In the genomic region with DNA sequence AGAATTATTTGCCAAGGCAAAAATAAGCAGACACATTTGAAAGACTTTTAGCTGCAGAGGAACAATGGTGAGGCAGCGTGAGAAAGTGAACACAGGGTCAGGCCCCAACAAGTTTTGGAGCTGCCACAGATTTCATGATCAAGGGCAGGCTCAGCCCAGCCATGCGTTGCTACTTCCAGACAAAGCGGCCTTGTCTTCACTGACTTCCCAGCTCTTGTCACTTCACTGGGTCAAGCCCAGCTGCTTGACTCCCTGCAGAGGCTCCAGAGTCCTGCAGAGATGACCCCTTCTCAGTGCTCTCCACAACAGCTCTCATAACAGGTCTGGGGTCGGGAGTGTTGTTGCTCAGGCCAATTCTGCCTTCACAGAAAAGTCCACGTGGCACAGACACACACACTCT, we compare ENCODE assay signal across 1 cellular context.
TF ChIP-seq lines count a peak whose summit lies in the region.

No MANE protein-coding gene starts in this region.

TF ChIP-seq in H1, 55 proteins besides CTCF, POLR2A, EP300 and RAD21 (continued from another document):
- no peak for TF ChIP-seq ASH2L (IDR thresholded peaks at IDR 0.05; ENCODE audit: low read length)
- TF ChIP-seq CHD2 (IDR thresholded peaks at IDR 0.05; ENCODE audit: low read length), result no peak
TF ChIP-seq in H1: peak in this region for 0.
